In the genomic region with DNA sequence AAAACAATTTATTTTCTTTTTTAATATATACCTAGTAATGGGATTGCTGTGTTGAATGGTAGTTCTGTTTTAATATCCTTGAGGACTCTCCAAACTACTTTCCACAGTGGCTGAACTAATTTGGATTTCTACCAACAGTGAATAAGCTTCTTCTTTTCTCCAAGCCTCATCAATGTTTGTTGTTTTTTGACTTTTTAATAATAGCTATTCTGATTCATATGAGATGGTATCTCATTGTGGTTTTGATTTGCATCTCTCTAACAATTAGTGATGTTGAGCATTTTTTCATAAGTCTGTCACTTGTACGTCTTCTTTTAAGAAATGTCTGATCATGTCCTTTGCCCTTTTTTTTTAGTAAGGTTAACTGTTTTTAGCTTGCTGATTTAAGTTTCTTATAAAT, we compare ENCODE assay signal across 9 cellular contexts.
"Had no signal": no experiment of that assay in that cellular context is flagged by ENCODE, and none has a peak within 500 bp of the region (broad histone marks: within the 10 kb centered on the region; RNA-seq: fewer than 3 reads in every experiment).

No MANE protein-coding gene starts in this region.

- H3K27ac Mint-ChIP-seq: HFFc6 had no signal

- ATAC-seq: HCT116, K562 had no signal

- H3K4me3 ChIP-seq: GM23248, HAP-1, K562 had no signal

- DNase-seq: GM23248, GOT3, H7, HFFc6, IMR-90, KG1 had no signal

- H3K4me3 Mint-ChIP-seq: HFFc6 had no signal
